Comparison of ENCODE assay signal across 9 cellular contexts in the genomic region with DNA sequence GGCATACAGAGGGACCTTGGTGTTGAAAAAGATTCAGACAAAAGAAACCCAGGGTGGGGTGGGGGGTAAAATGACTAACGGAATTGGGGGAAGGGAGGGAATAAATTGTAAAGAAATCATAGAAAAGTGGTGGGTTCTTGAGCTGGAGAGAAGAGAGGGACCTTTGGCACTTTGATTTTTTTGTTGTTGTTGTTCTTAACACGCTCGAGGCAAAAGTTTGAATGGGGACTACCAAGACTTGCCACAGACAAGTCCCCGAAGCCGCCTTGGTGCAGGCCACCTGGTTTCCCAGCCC. TPM values are rescaled to one million over a fixed set of nuclear protein-coding genes. Genes with fewer than 3 reads are reported as not detected.
DNase-seq lines count a peak whose midpoint lies in the region; ATAC-seq and TF ChIP-seq lines count a peak whose summit lies in the region.
"Had no signal": no experiment of that assay in that cellular context is flagged by ENCODE, and none has a peak within 500 bp of the region (broad histone marks: within the 10 kb centered on the region; RNA-seq: fewer than 3 reads in every experiment).

No MANE protein-coding gene starts in this region.

- H3K27ac ChIP-seq in SK-N-SH (ENCODE audit: low read depth in 2 of 2, low read length in 1 of 2) (peak overlapping the region; percentile 92 to 93), iPS-20b (ENCODE audit: low read length) (peak overlapping the region; percentile 54), suprapubic skin (peak overlapping the region; percentile 71)

- TF ChIP-seq CTCF in SK-N-SH (IDR thresholded peaks at IDR 0.05): no peak
- TF ChIP-seq CTCF in suprapubic skin (IDR thresholded peaks at IDR 0.05): no peak

- H3K9me3 ChIP-seq in SK-N-SH: no peaks in the 10 kb centered on the region
- H3K9me3 ChIP-seq in iPS-20b (ENCODE audit: insufficient read depth, low read depth, low read length): no peaks in the 10 kb centered on the region
- H3K9me3 ChIP-seq in suprapubic skin: no peaks in the 10 kb centered on the region

- peak overlapping the region; percentile 82 for H3K4me3 Mint-ChIP-seq in activated T-helper 17 cell treated with anti-CD3 and anti-CD28 coated beads, Interleukin-2, amount 50 U/mL, for 72 hours

- TF ChIP-seq EP300 in SK-N-SH (IDR thresholded peaks at IDR 0.05; ENCODE audit: borderline replicate concordance in 1 of 2, low read depth in 1 of 2, low read length in 1 of 2): no peak
- no peak for TF ChIP-seq EP300 in suprapubic skin (IDR thresholded peaks at IDR 0.05)

- WGBS in SK-N-SH (ENCODE audit: low lambda C conversion rate): under 1% methylated on average over 5 of the region's 5 CpGs
- 1% methylated on average over 5 of the region's 5 CpGs for WGBS in suprapubic skin

- H3F3A ChIP-seq in SK-N-SH (replicated peaks; ENCODE audit: insufficient read depth): peaks cover 24% of the 10 kb centered on the region

- no peak overlapping the region for H3K27ac Mint-ChIP-seq in activated T-helper 17 cell treated with anti-CD3 and anti-CD28 coated beads, Interleukin-2, amount 50 U/mL, for 72 hours

- peaks cover 41% of the 10 kb centered on the region for H3K79me2 ChIP-seq in SK-N-SH (ENCODE audit: insufficient read depth)

- no peak for ATAC-seq in SK-N-SH treated with all-trans-retinoic acid at 6 μM for 48 hours
- no peak for ATAC-seq in activated T-helper 17 cell treated with anti-CD3 and anti-CD28 coated beads, Interleukin-2, amount 50 U/mL, for 72 hours (replicated peaks)
- no peak for ATAC-seq in GM18907 (IDR thresholded peaks at IDR 0.05; ENCODE audit: unreplicated experiment)
- no peak for ATAC-seq in left colon

- H3K9ac ChIP-seq in SK-N-SH (peak overlapping the region; percentile 93), iPS-20b (ENCODE audit: low read depth, low read length) (peak overlapping the region; percentile 91)

- peak overlapping the region; percentile 92 for H3K4me2 ChIP-seq in SK-N-SH

- H3K9me2 ChIP-seq in SK-N-SH: no peaks in the 10 kb centered on the region

- H3K27me3 ChIP-seq in SK-N-SH (ENCODE audit: insufficient read depth): no peaks in the 10 kb centered on the region
- H3K27me3 ChIP-seq in iPS-20b (ENCODE audit: insufficient read depth, low read length): no peaks in the 10 kb centered on the region
- H3K27me3 ChIP-seq in suprapubic skin: peaks cover 41% of the 10 kb centered on the region

- peaks cover 77% of the 10 kb centered on the region for H3K27me3 Mint-ChIP-seq in activated T-helper 17 cell treated with anti-CD3 and anti-CD28 coated beads, Interleukin-2, amount 50 U/mL, for 72 hours

- no peak overlapping the region for H2AFZ ChIP-seq in SK-N-SH (ENCODE audit: low read depth)

- H3K4me1 Mint-ChIP-seq in activated T-helper 17 cell treated with anti-CD3 and anti-CD28 coated beads, Interleukin-2, amount 50 U/mL, for 72 hours: peaks cover 16% of the 10 kb centered on the region

- no peaks in the 10 kb centered on the region; the same call in 1 of the 2 replicates for H4K20me1 ChIP-seq in SK-N-SH (ENCODE audit: insufficient read depth)

- TF ChIP-seq RAD21 in SK-N-SH (IDR thresholded peaks at IDR 0.05; ENCODE audit: low read length): no peak

- H3K36me3 ChIP-seq in SK-N-SH (replicated peaks in 1 of 2; ENCODE audit: control insufficient read depth in 1 of 2, insufficient read depth in 2 of 2, low read length in 1 of 2): peaks cover 0 to 2% of the 10 kb centered on the region in 2 experiments
- H3K36me3 ChIP-seq in iPS-20b (ENCODE audit: insufficient read depth, low read depth, low read length): peaks cover 1% of the 10 kb centered on the region; the same call in 1 of the 2 replicates
- H3K36me3 ChIP-seq in suprapubic skin: no peaks in the 10 kb centered on the region

- CTCF ChIA-PET in SK-N-SH (lab: Yijun Ruan, JAX): interaction anchor here (0.6 to 3.3 kb wide), 14 partner anchors 9 to 1159 kb away, joined by 3 to 32 read pairs (median 4); no protein-coding TSS in a partner anchor

- no peaks in the 10 kb centered on the region for H3K9me3 Mint-ChIP-seq in activated T-helper 17 cell treated with anti-CD3 and anti-CD28 coated beads, Interleukin-2, amount 50 U/mL, for 72 hours

- DNase-seq in SK-N-SH (peak; percentile 16), suprapubic skin (ENCODE audit: low spot score in 2 of 2) (no peak), cerebellar cortex (ENCODE audit: low spot score) (no peak), left colon (no peak)
- DNase-seq: T1000 had no signal

- intact Hi-C loops in left colon (cut with DNase I, micrococcal nuclease): no loop called here

- POLR2A ChIA-PET in SK-N-SH (lab: Yijun Ruan, JAX): no interaction called here

- TF ChIP-seq POLR2A in suprapubic skin (IDR thresholded peaks at IDR 0.05): no peak

- peak overlapping the region; percentile 67 to 95 for H3K4me3 ChIP-seq in SK-N-SH (ENCODE audit: low read depth in 2 of 2, low read length in 1 of 2)
- H3K4me3 ChIP-seq in iPS-20b (ENCODE audit: low read length): peak overlapping the region; percentile 82
- H3K4me3 ChIP-seq in suprapubic skin: peak overlapping the region; percentile 52

- peaks cover 8% of the 10 kb centered on the region for H3K36me3 Mint-ChIP-seq in activated T-helper 17 cell treated with anti-CD3 and anti-CD28 coated beads, Interleukin-2, amount 50 U/mL, for 72 hours (ENCODE audit: low read depth)

- H3K4me1 ChIP-seq in SK-N-SH (ENCODE audit: control insufficient read depth in 1 of 2, insufficient read depth in 2 of 2, low read depth in 1 of 2, low read length in 1 of 2) (peaks cover 8% of the 10 kb centered on the region in 2 experiments; a peak in 3 of 4 replicates), iPS-20b (ENCODE audit: insufficient read depth, low read length) (peaks cover 45% of the 10 kb centered on the region), suprapubic skin (peaks cover 47% of the 10 kb centered on the region)

TF ChIP-seq in SK-N-SH, 30 proteins besides CTCF, POLR2A, EP300 and RAD21:
- TF ChIP-seq SIN3A (IDR thresholded peaks at IDR 0.05; ENCODE audit: borderline replicate concordance, low read depth, low read length): no peak
- TF ChIP-seq RCOR1 (IDR thresholded peaks at IDR 0.05; ENCODE audit: low read length): no peak
- TF ChIP-seq MXI1 (IDR thresholded peaks at IDR 0.05; ENCODE audit: low read depth, low read length): no peak
- TF ChIP-seq CHD2 (IDR thresholded peaks at IDR 0.05; ENCODE audit: low read length, partially characterized antibody): no peak

TF ChIP-seq in SK-N-SH treated with all-trans-retinoic acid at 6 μM for 48 hours, 23 proteins besides CTCF, POLR2A, EP300 and RAD21 (continues in another document):
- TF ChIP-seq ZFP30 (CRISPR knock-in tag; IDR thresholded peaks at IDR 0.05): no peak
- TF ChIP-seq TCF4 (CRISPR knock-in tag; IDR thresholded peaks at IDR 0.05; ENCODE audit: borderline replicate concordance): no peak
- no peak for TF ChIP-seq CSDC2 (CRISPR knock-in tag; IDR thresholded peaks at IDR 0.05)
- TF ChIP-seq OSR1 (CRISPR knock-in tag; IDR thresholded peaks at IDR 0.05): no peak
- TF ChIP-seq PPARA (CRISPR knock-in tag; IDR thresholded peaks at IDR 0.05; ENCODE audit: borderline replicate concordance): no peak
- TF ChIP-seq, protein P1, sequence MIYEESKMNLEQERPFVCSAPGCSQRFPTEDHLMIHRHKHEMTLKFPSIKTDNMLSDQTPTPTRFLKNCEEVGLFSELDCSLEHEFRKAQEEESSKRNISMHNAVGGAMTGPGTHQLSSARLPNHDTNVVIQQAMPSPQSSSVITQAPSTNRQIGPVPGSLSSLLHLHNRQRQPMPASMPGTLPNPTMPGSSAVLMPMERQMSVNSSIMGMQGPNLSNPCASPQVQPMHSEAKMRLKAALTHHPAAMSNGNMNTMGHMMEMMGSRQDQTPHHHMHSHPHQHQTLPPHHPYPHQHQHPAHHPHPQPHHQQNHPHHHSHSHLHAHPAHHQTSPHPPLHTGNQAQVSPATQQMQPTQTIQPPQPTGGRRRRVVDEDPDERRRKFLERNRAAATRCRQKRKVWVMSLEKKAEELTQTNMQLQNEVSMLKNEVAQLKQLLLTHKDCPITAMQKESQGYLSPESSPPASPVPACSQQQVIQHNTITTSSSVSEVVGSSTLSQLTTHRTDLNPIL (CRISPR knock-in tag; IDR thresholded peaks at IDR 0.05; ENCODE audit: low read depth): no peak
- TF ChIP-seq, protein P2, sequence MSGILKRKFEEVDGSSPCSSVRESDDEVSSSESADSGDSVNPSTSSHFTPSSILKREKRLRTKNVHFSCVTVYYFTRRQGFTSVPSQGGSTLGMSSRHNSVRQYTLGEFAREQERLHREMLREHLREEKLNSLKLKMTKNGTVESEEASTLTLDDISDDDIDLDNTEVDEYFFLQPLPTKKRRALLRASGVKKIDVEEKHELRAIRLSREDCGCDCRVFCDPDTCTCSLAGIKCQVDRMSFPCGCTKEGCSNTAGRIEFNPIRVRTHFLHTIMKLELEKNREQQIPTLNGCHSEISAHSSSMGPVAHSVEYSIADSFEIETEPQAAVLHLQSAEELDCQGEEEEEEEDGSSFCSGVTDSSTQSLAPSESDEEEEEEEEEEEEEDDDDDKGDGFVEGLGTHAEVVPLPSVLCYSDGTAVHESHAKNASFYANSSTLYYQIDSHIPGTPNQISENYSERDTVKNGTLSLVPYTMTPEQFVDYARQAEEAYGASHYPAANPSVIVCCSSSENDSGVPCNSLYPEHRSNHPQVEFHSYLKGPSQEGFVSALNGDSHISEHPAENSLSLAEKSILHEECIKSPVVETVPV (CRISPR knock-in tag; IDR thresholded peaks at IDR 0.05): no peak
- TF ChIP-seq ISL1 (CRISPR knock-in tag; IDR thresholded peaks at IDR 0.05): no peak
- TF ChIP-seq ZC3H10 (CRISPR knock-in tag; IDR thresholded peaks at IDR 0.05): no peak
- TF ChIP-seq TOX (CRISPR knock-in tag; IDR thresholded peaks at IDR 0.05; ENCODE audit: borderline replicate concordance): no peak
- no peak for TF ChIP-seq ARNTL (CRISPR knock-in tag; IDR thresholded peaks at IDR 0.05; ENCODE audit: borderline replicate concordance, low read depth)
- TF ChIP-seq ZNF8 (CRISPR knock-in tag; IDR thresholded peaks at IDR 0.05): no peak
- TF ChIP-seq ZNF70 (CRISPR knock-in tag; IDR thresholded peaks at IDR 0.05): no peak

RNA-seq across cellular contexts. Expression of a gene that starts 0.6 kb away (rescaled TPM):
- polyA plus RNA-seq in SK-N-SH (2012; rRNA removed): 142 and 147 TPM in 2 replicates
- polyA plus RNA-seq in SK-N-SH (2012; cell fraction: cytosol; rRNA removed): 128 and 146 TPM in 2 replicates
- polyA plus RNA-seq in SK-N-SH (2012; cell fraction: nucleus; rRNA removed): 105 and 212 TPM in 2 replicates
- total RNA-seq in activated T-helper 17 cell treated with anti-CD3 and anti-CD28 coated beads, Interleukin-2, amount 50 U/mL, for 72 hours: under 1 TPM in 1 of 2 donors, not detected in 1; 0.13 TPM
- 10 to 100 TPM; 22.8 to 30.3 (median 24.0) TPM for total RNA-seq in suprapubic skin
- total RNA-seq in left colon: 10 to 100 TPM in 1 of 2 donors, 1 to 10 TPM in 1; 4.7 to 15.5 TPM

Comparison
In these comparisons a context has a peak if more than half of its experiments do, and no peak if none do; other contexts are left out.
1. RNA of a gene that starts 0.6 kb away (total RNA-seq): 22.8 to 30.3 TPM in suprapubic skin and 4.7 to 15.5 TPM in left colon; 0.13 TPM in activated T-helper 17 cell treated with anti-CD3 and anti-CD28 coated beads, Interleukin-2, amount 50 U/mL, for 72 hours; every median in the first group is over 4 times any median in the second.
2. Peak in every context shown above with its lines, with median percentiles within 50 percentile points of each other: H3K27ac ChIP-seq and H3K4me3 ChIP-seq.